ENCODE assay signal across 1 cellular context in genomic region chr20:45822863-45823262, GRCh38.
TF ChIP-seq lines count a peak whose summit lies in the region.

No MANE protein-coding gene starts in this region.

TF ChIP-seq in SK-N-SH treated with all-trans-retinoic acid at 6 μM for 48 hours, 23 proteins besides CTCF, POLR2A, EP300 and RAD21 (continued from another document):
- TF ChIP-seq ARNTL (CRISPR knock-in tag; IDR thresholded peaks at IDR 0.05; ENCODE audit: borderline replicate concordance, low read depth) (no peak), CSDC2 (CRISPR knock-in tag; IDR thresholded peaks at IDR 0.05) (no peak), POU6F1 (CRISPR knock-in tag; IDR thresholded peaks at IDR 0.05; ENCODE audit: borderline replicate concordance, low read depth) (no peak), BACH2 (CRISPR knock-in tag; IDR thresholded peaks at IDR 0.05; ENCODE audit: borderline replicate concordance) (no peak), ISL1 (CRISPR knock-in tag; IDR thresholded peaks at IDR 0.05) (no peak), PPARA (CRISPR knock-in tag; IDR thresholded peaks at IDR 0.05; ENCODE audit: borderline replicate concordance) (no peak), ESRRG (CRISPR knock-in tag; IDR thresholded peaks at IDR 0.05) (no peak), SNAI2 (CRISPR knock-in tag; IDR thresholded peaks at IDR 0.05) (no peak), ZNF8 (CRISPR knock-in tag; IDR thresholded peaks at IDR 0.05) (no peak), PATZ1 (CRISPR knock-in tag; IDR thresholded peaks at IDR 0.05; ENCODE audit: borderline replicate concordance) (no peak), ZC3H10 (CRISPR knock-in tag; IDR thresholded peaks at IDR 0.05) (no peak), ZFP30 (CRISPR knock-in tag; IDR thresholded peaks at IDR 0.05) (no peak), ZNF565 (CRISPR knock-in tag; conservative IDR thresholded peaks at IDR 0.05; ENCODE audit: low read depth) (no peak), GLIS3 (CRISPR knock-in tag; IDR thresholded peaks at IDR 0.05) (no peak)
- TF ChIP-seq, protein P1, sequence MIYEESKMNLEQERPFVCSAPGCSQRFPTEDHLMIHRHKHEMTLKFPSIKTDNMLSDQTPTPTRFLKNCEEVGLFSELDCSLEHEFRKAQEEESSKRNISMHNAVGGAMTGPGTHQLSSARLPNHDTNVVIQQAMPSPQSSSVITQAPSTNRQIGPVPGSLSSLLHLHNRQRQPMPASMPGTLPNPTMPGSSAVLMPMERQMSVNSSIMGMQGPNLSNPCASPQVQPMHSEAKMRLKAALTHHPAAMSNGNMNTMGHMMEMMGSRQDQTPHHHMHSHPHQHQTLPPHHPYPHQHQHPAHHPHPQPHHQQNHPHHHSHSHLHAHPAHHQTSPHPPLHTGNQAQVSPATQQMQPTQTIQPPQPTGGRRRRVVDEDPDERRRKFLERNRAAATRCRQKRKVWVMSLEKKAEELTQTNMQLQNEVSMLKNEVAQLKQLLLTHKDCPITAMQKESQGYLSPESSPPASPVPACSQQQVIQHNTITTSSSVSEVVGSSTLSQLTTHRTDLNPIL (CRISPR knock-in tag; IDR thresholded peaks at IDR 0.05; ENCODE audit: low read depth), result no peak
- TF ChIP-seq, protein P2, sequence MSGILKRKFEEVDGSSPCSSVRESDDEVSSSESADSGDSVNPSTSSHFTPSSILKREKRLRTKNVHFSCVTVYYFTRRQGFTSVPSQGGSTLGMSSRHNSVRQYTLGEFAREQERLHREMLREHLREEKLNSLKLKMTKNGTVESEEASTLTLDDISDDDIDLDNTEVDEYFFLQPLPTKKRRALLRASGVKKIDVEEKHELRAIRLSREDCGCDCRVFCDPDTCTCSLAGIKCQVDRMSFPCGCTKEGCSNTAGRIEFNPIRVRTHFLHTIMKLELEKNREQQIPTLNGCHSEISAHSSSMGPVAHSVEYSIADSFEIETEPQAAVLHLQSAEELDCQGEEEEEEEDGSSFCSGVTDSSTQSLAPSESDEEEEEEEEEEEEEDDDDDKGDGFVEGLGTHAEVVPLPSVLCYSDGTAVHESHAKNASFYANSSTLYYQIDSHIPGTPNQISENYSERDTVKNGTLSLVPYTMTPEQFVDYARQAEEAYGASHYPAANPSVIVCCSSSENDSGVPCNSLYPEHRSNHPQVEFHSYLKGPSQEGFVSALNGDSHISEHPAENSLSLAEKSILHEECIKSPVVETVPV (CRISPR knock-in tag; IDR thresholded peaks at IDR 0.05), result no peak
